In genomic region chr3:67522081-67522480, GRCh38 we compare ENCODE assay signal across 1 cellular context.
TF ChIP-seq lines count a peak whose summit lies in the region.

No MANE protein-coding gene starts in this region.

TF ChIP-seq in HepG2, 621 proteins besides CTCF, POLR2A, EP300 and RAD21 (continued from another document):
- no peak for TF ChIP-seq ZBTB40 (IDR thresholded peaks at IDR 0.05)
- TF ChIP-seq ZBTB40 (CRISPR knock-in tag; IDR thresholded peaks at IDR 0.05) = no peak
- peak; percentile 59; the same call in 1 of the 2 replicates for TF ChIP-seq ZNF121 (CRISPR knock-in tag; IDR thresholded peaks at IDR 0.05)
